In genomic region chr20:5749512-5750490, GRCh38 we compare ENCODE assay signal across 1 cellular context.
A peak's percentile ranks its signal among the peaks of the same experiment; 100 is the strongest.
TF ChIP-seq lines count a peak whose summit lies in the region.

A gene with protein sequence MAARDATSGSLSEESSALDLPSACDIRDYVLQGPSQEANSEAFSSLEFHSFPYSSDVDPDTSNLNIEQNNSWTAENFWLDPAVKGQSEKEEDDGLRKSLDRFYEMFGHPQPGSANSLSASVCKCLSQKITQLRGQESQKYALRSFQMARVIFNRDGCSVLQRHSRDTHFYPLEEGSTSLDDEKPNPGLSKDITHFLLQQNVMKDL (plus strand): TSS chr20:5750401. CDS start chr20:5772866, 22,465 bp downstream.

TF ChIP-seq in HepG2, 621 proteins besides CTCF, POLR2A, EP300 and RAD21 (continued from another document and continues in another):
- no peak for TF ChIP-seq HNRNPLL (IDR thresholded peaks at IDR 0.05; ENCODE audit: low read depth, low read length, poor library complexity, severe bottlenecking)
- TF ChIP-seq ZNF724P (CRISPR knock-in tag; IDR thresholded peaks at IDR 0.05; ENCODE audit: borderline replicate concordance): 0 out of 2 replicates have a peak, but pooled peaks have one; percentile 58
- peak; percentile 80; the same call in 1 of the 2 replicates for TF ChIP-seq ZIK1 (CRISPR knock-in tag; IDR thresholded peaks at IDR 0.05; ENCODE audit: borderline replicate concordance, low read depth)
- no peak for TF ChIP-seq IRF9 (CRISPR knock-in tag; IDR thresholded peaks at IDR 0.05; ENCODE audit: borderline replicate concordance)
- TF ChIP-seq ZNF260 (CRISPR knock-in tag; IDR thresholded peaks at IDR 0.05; ENCODE audit: borderline replicate concordance, low read depth): no peak
- TF ChIP-seq, protein P1, sequence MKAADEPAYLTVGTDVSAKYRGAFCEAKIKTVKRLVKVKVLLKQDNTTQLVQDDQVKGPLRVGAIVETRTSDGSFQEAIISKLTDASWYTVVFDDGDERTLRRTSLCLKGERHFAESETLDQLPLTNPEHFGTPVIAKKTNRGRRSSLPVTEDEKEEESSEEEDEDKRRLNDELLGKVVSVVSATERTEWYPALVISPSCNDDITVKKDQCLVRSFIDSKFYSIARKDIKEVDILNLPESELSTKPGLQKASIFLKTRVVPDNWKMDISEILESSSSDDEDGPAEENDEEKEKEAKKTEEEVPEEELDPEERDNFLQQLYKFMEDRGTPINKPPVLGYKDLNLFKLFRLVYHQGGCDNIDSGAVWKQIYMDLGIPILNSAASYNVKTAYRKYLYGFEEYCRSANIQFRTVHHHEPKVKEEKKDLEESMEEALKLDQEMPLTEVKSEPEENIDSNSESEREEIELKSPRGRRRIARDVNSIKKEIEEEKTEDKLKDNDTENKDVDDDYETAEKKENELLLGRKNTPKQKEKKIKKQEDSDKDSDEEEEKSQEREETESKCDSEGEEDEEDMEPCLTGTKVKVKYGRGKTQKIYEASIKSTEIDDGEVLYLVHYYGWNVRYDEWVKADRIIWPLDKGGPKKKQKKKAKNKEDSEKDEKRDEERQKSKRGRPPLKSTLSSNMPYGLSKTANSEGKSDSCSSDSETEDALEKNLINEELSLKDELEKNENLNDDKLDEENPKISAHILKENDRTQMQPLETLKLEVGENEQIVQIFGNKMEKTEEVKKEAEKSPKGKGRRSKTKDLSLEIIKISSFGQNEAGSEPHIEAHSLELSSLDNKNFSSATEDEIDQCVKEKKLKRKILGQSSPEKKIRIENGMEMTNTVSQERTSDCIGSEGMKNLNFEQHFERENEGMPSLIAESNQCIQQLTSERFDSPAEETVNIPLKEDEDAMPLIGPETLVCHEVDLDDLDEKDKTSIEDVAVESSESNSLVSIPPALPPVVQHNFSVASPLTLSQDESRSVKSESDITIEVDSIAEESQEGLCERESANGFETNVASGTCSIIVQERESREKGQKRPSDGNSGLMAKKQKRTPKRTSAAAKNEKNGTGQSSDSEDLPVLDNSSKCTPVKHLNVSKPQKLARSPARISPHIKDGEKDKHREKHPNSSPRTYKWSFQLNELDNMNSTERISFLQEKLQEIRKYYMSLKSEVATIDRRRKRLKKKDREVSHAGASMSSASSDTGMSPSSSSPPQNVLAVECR (CRISPR knock-in tag; IDR thresholded peaks at IDR 0.05; ENCODE audit: borderline replicate concordance): peak; percentile 56; the same call in 1 of the 2 replicates
- TF ChIP-seq, protein P2, sequence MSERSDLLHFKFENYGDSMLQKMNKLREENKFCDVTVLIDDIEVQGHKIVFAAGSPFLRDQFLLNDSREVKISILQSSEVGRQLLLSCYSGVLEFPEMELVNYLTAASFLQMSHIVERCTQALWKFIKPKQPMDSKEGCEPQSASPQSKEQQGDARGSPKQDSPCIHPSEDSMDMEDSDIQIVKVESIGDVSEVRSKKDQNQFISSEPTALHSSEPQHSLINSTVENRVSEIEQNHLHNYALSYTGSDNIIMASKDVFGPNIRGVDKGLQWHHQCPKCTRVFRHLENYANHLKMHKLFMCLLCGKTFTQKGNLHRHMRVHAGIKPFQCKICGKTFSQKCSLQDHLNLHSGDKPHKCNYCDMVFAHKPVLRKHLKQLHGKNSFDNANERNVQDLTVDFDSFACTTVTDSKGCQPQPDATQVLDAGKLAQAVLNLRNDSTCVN (CRISPR knock-in tag; IDR thresholded peaks at IDR 0.05; ENCODE audit: borderline replicate concordance): 0 out of 2 replicates have a peak, but pooled peaks have one; percentile 23
- 0 out of 2 replicates have a peak, but pooled peaks have one; percentile 44 for TF ChIP-seq ETV6 (CRISPR knock-in tag; conservative IDR thresholded peaks at IDR 0.05)
- TF ChIP-seq, protein P3, sequence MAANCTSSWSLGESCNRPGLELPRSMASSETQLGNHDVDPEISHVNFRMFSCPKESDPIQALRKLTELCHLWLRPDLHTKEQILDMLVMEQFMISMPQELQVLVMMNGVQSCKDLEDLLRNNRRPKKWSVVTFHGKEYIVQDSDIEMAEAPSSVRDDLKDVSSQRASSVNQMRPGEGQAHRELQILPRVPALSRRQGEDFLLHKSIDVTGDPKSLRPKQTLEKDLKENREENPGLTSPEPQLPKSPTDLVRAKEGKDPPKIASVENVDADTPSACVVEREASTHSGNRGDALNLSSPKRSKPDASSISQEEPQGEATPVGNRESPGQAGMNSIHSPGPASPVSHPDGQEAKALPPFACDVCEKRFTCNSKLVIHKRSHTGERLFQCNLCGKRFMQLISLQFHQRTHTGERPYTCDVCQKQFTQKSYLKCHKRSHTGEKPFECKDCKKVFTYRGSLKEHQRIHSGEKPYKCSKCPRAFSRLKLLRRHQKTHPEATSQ (CRISPR knock-in tag; IDR thresholded peaks at IDR 0.05; ENCODE audit: borderline replicate concordance): no peak
- TF ChIP-seq ZNF678 (CRISPR knock-in tag; IDR thresholded peaks at IDR 0.05): no peak
- 0 out of 2 replicates have a peak, but pooled peaks have one; percentile 65 for TF ChIP-seq ZNF816 (CRISPR knock-in tag; IDR thresholded peaks at IDR 0.05; ENCODE audit: borderline replicate concordance)
- no peak for TF ChIP-seq ATM (IDR thresholded peaks at IDR 0.05; ENCODE audit: borderline replicate concordance)
- TF ChIP-seq KAT2B (IDR thresholded peaks at IDR 0.05; ENCODE audit: borderline replicate concordance, low read depth, low read length): no peak
- no peak; the same call in 1 of the 2 replicates for TF ChIP-seq ZNF44 (CRISPR knock-in tag; IDR thresholded peaks at IDR 0.05)
- TF ChIP-seq RCOR2 (CRISPR knock-in tag; IDR thresholded peaks at IDR 0.05): peak; percentile 49; the same call in 1 of the 2 replicates
- TF ChIP-seq SIN3A (IDR thresholded peaks at IDR 0.05; ENCODE audit: borderline replicate concordance, low read depth, low read length): peak; percentile 36; the same call in 1 of the 2 replicates
- TF ChIP-seq ZNF605 (CRISPR knock-in tag; IDR thresholded peaks at IDR 0.05): peak; percentile 76
- TF ChIP-seq SMARCE1 (IDR thresholded peaks at IDR 0.05; ENCODE audit: borderline replicate concordance): no peak
- no peak; the same call in 1 of the 2 replicates for TF ChIP-seq GATA4 (IDR thresholded peaks at IDR 0.05; ENCODE audit: borderline replicate concordance, low read depth)
- peak; percentile 87; the same call in 1 of the 2 replicates for TF ChIP-seq YEATS2 (CRISPR knock-in tag; IDR thresholded peaks at IDR 0.05; ENCODE audit: borderline replicate concordance)
- TF ChIP-seq, protein P4, sequence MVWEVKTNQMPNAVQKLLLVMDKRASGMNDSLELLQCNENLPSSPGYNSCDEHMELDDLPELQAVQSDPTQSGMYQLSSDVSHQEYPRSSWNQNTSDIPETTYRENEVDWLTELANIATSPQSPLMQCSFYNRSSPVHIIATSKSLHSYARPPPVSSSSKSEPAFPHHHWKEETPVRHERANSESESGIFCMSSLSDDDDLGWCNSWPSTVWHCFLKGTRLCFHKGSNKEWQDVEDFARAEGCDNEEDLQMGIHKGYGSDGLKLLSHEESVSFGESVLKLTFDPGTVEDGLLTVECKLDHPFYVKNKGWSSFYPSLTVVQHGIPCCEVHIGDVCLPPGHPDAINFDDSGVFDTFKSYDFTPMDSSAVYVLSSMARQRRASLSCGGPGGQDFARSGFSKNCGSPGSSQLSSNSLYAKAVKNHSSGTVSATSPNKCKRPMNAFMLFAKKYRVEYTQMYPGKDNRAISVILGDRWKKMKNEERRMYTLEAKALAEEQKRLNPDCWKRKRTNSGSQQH (CRISPR knock-in tag; IDR thresholded peaks at IDR 0.05; ENCODE audit: low read depth): peak; percentile 79
- TF ChIP-seq CSRNP2 (CRISPR knock-in tag; conservative IDR thresholded peaks at IDR 0.05; ENCODE audit: low read depth): no peak
- no peak for TF ChIP-seq ZNF598 (CRISPR knock-in tag; IDR thresholded peaks at IDR 0.05; ENCODE audit: borderline replicate concordance)
- peak; percentile 42; the same call in 1 of the 2 replicates for TF ChIP-seq SMAD1 (CRISPR knock-in tag; IDR thresholded peaks at IDR 0.05; ENCODE audit: borderline replicate concordance, low read depth)
- TF ChIP-seq ZFP82 (CRISPR knock-in tag; IDR thresholded peaks at IDR 0.05; ENCODE audit: borderline replicate concordance): no peak
- TF ChIP-seq TBL1XR1 (IDR thresholded peaks at IDR 0.05; ENCODE audit: borderline replicate concordance, low read length, partially characterized antibody): no peak
- TF ChIP-seq NR1H2 (CRISPR knock-in tag; IDR thresholded peaks at IDR 0.05; ENCODE audit: borderline replicate concordance, low read depth): no peak
- TF ChIP-seq ZNF407 (CRISPR knock-in tag; IDR thresholded peaks at IDR 0.05; ENCODE audit: not compliant biosample characterization): no peak
- no peak for TF ChIP-seq IKZF1 (IDR thresholded peaks at IDR 0.05)
- no peak for TF ChIP-seq ZBTB42 (CRISPR knock-in tag; IDR thresholded peaks at IDR 0.05)
